Comparison of ENCODE assay signal across 23 cellular contexts in genomic region chr15:78164010-78164409, GRCh38.
"Had no signal": no experiment of that assay in that cellular context is flagged by ENCODE, and none has a peak within 500 bp of the region (broad histone marks: within the 10 kb centered on the region; RNA-seq: fewer than 3 reads in every experiment).

No MANE protein-coding gene starts in this region.

- H3K4me1 ChIP-seq: colonic mucosa, lower lobe of right lung, pancreas, stomach, transverse colon had no signal

- H3K4me3 ChIP-seq: colonic mucosa, hepatocyte, left ventricle myocardium inferior, lower lobe of right lung, pancreas, stomach, thoracic aorta, transverse colon had no signal

- ATAC-seq: left cardiac atrium, lower lobe of right lung, pancreas, right cardiac atrium had no signal

- H3K27me3 Mint-ChIP-seq: progenitor cell of endocrine pancreas had no signal

- H3K79me2 ChIP-seq: hepatocyte had no signal

- H3K4me1 Mint-ChIP-seq: nephron had no signal

- H3K9me3 Mint-ChIP-seq: nephron had no signal

- DNase-seq: colonic mucosa; dermis blood vessel endothelial cell; erythroblast; foreskin melanocyte; kidney; left cardiac atrium; left ventricle myocardium inferior; lower lobe of right lung; mesenchymal stem cell; midbrain; occipital lobe; pancreas; right cardiac atrium; small intestine; stimulated activated CD4-positive, alpha-beta T cell treated with anti-CD3 and anti-CD28 coated beads, Interleukin-12 subunit alpha, Interleukin-12 subunit beta, amount 100 ng/mL, for 4 hours; stomach; substantia nigra; transverse colon had no signal

- H3K4me2 ChIP-seq: hepatocyte had no signal

- H3K4me3 Mint-ChIP-seq: nephron had no signal

- H3K27ac ChIP-seq: colonic mucosa, hepatocyte, left ventricle myocardium inferior, lower lobe of right lung, pancreas, stomach, thoracic aorta, transverse colon had no signal

- H2AFZ ChIP-seq: hepatocyte had no signal

- H3K27me3 ChIP-seq: colonic mucosa, hepatocyte, pancreas, stomach, transverse colon had no signal

- H3K36me3 ChIP-seq: colonic mucosa had no signal

- H3K27ac Mint-ChIP-seq: nephron, progenitor cell of endocrine pancreas had no signal

- H3K9me3 ChIP-seq: colonic mucosa, left ventricle myocardium inferior, lower lobe of right lung, pancreas, stomach, thoracic aorta, transverse colon had no signal

- FAIRE-seq: endothelial cell of umbilical vein, kidney, pancreas, small intestine had no signal
